ENCODE assay signal across 1 cellular context in genomic region chr21:37513383-37513782, GRCh38.
TF ChIP-seq lines count a peak whose summit lies in the region.

No MANE protein-coding gene starts in this region.

TF ChIP-seq in H1, 55 proteins besides CTCF, POLR2A, EP300 and RAD21:
- TF ChIP-seq, protein P1, sequence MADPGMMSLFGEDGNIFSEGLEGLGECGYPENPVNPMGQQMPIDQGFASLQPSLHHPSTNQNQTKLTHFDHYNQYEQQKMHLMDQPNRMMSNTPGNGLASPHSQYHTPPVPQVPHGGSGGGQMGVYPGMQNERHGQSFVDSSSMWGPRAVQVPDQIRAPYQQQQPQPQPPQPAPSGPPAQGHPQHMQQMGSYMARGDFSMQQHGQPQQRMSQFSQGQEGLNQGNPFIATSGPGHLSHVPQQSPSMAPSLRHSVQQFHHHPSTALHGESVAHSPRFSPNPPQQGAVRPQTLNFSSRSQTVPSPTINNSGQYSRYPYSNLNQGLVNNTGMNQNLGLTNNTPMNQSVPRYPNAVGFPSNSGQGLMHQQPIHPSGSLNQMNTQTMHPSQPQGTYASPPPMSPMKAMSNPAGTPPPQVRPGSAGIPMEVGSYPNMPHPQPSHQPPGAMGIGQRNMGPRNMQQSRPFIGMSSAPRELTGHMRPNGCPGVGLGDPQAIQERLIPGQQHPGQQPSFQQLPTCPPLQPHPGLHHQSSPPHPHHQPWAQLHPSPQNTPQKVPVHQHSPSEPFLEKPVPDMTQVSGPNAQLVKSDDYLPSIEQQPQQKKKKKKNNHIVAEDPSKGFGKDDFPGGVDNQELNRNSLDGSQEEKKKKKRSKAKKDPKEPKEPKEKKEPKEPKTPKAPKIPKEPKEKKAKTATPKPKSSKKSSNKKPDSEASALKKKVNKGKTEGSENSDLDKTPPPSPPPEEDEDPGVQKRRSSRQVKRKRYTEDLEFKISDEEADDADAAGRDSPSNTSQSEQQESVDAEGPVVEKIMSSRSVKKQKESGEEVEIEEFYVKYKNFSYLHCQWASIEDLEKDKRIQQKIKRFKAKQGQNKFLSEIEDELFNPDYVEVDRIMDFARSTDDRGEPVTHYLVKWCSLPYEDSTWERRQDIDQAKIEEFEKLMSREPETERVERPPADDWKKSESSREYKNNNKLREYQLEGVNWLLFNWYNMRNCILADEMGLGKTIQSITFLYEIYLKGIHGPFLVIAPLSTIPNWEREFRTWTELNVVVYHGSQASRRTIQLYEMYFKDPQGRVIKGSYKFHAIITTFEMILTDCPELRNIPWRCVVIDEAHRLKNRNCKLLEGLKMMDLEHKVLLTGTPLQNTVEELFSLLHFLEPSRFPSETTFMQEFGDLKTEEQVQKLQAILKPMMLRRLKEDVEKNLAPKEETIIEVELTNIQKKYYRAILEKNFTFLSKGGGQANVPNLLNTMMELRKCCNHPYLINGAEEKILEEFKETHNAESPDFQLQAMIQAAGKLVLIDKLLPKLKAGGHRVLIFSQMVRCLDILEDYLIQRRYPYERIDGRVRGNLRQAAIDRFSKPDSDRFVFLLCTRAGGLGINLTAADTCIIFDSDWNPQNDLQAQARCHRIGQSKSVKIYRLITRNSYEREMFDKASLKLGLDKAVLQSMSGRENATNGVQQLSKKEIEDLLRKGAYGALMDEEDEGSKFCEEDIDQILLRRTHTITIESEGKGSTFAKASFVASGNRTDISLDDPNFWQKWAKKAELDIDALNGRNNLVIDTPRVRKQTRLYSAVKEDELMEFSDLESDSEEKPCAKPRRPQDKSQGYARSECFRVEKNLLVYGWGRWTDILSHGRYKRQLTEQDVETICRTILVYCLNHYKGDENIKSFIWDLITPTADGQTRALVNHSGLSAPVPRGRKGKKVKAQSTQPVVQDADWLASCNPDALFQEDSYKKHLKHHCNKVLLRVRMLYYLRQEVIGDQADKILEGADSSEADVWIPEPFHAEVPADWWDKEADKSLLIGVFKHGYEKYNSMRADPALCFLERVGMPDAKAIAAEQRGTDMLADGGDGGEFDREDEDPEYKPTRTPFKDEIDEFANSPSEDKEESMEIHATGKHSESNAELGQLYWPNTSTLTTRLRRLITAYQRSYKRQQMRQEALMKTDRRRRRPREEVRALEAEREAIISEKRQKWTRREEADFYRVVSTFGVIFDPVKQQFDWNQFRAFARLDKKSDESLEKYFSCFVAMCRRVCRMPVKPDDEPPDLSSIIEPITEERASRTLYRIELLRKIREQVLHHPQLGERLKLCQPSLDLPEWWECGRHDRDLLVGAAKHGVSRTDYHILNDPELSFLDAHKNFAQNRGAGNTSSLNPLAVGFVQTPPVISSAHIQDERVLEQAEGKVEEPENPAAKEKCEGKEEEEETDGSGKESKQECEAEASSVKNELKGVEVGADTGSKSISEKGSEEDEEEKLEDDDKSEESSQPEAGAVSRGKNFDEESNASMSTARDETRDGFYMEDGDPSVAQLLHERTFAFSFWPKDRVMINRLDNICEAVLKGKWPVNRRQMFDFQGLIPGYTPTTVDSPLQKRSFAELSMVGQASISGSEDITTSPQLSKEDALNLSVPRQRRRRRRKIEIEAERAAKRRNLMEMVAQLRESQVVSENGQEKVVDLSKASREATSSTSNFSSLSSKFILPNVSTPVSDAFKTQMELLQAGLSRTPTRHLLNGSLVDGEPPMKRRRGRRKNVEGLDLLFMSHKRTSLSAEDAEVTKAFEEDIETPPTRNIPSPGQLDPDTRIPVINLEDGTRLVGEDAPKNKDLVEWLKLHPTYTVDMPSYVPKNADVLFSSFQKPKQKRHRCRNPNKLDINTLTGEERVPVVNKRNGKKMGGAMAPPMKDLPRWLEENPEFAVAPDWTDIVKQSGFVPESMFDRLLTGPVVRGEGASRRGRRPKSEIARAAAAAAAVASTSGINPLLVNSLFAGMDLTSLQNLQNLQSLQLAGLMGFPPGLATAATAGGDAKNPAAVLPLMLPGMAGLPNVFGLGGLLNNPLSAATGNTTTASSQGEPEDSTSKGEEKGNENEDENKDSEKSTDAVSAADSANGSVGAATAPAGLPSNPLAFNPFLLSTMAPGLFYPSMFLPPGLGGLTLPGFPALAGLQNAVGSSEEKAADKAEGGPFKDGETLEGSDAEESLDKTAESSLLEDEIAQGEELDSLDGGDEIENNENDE (IDR thresholded peaks at IDR 0.05; ENCODE audit: insufficient replicate concordance, low read length): no peak
- TF ChIP-seq ATF2 (IDR thresholded peaks at IDR 0.05; ENCODE audit: low read length) (no peak), HDAC2 (IDR thresholded peaks at IDR 0.05; ENCODE audit: borderline replicate concordance in 1 of 2, low read depth in 2 of 2, low read length in 2 of 2) (no peak), EZH2 (IDR thresholded peaks at IDR 0.05; ENCODE audit: low read depth, low read length, severe bottlenecking) (no peak), TBP (IDR thresholded peaks at IDR 0.05; ENCODE audit: low read depth, low read length) (no peak), BACH1 (IDR thresholded peaks at IDR 0.05; ENCODE audit: low read length) (no peak), SP4 (IDR thresholded peaks at IDR 0.05; ENCODE audit: low read length) (no peak), PHF8 (conservative IDR thresholded peaks at IDR 0.05; ENCODE audit: low read depth, low read length) (no peak), KDM1A (IDR thresholded peaks at IDR 0.05; ENCODE audit: borderline replicate concordance, low read length) (no peak), SP1 (IDR thresholded peaks at IDR 0.05; ENCODE audit: low read depth, low read length) (no peak), SIN3A (conservative IDR thresholded peaks at IDR 0.05 in 1 of 2, IDR thresholded peaks at IDR 0.05 in 1 of 2; ENCODE audit: low read depth in 1 of 2, low read length in 2 of 2) (no peak)
